ENCODE assay signal across 8 cellular contexts in genomic region chr1:183622884-183623785, GRCh38. TPM values are rescaled to one million over a fixed set of nuclear protein-coding genes. Genes with fewer than 3 reads are reported as not detected.
DNase-seq lines count a peak whose midpoint lies in the region; ATAC-seq and TF ChIP-seq lines count a peak whose summit lies in the region.

No MANE protein-coding gene starts in this region.

- H3K4me1 Mint-ChIP-seq in Caco-2 (ENCODE audit: low read depth, unreplicated experiment): peaks cover 9% of the 10 kb centered on the region

- H3K36me3 Mint-ChIP-seq in Caco-2 (ENCODE audit: insufficient read depth, unreplicated experiment): peaks cover 27% of the 10 kb centered on the region

- H3K4me3 Mint-ChIP-seq in Caco-2 (ENCODE audit: unreplicated experiment): no peak overlapping the region

- H3K4me1 ChIP-seq in Caco-2: peaks cover 19% of the 10 kb centered on the region

- no peaks in the 10 kb centered on the region for H3K9me3 ChIP-seq in Caco-2

- POLR2A ChIA-PET in Caco-2 (lab: Charles Lee): no interaction called here

- ATAC-seq in GM19372 (IDR thresholded peaks at IDR 0.05; ENCODE audit: low read depth, unreplicated experiment): peak; percentile 79
- ATAC-seq in HG03558 (IDR thresholded peaks at IDR 0.05; ENCODE audit: extremely low read depth, unreplicated experiment): peak; percentile 84
- peak; percentile 75 for ATAC-seq in omental fat pad (ENCODE audit: low FRiP score)

- CTCF ChIA-PET in Caco-2 (lab: Charles Lee): interaction anchor here (1.0 kb wide), 2 partner anchors 11 to 14 kb away, joined by 3 to 5 read pairs; no protein-coding TSS in a partner anchor

- no TSS peak for BruUV-seq in Caco-2 (replicated peaks; lab: Mats Ljungman, UMichigan)

- no peak overlapping the region for H3K27ac Mint-ChIP-seq in Caco-2 (ENCODE audit: unreplicated experiment)

- H3K4me3 ChIP-seq in Caco-2 (ENCODE audit: low read depth, low read length) (no peak overlapping the region), fibroblast of the aortic adventitia (ENCODE audit: low read depth, low read length) (no peak overlapping the region)

- H3K36me3 ChIP-seq in Caco-2 (ENCODE audit: control insufficient read depth, insufficient read depth, low read length): no peaks in the 10 kb centered on the region; the same call in 1 of the 2 replicates

- DNase-seq in Caco-2 (peak; percentile 65 to 70), NCI-H82 treated with DMSO at 0.1 percent for 48 hours (lab: John Stamatoyannopoulos, UW; ENCODE audit: unreplicated experiment) (peak; percentile 53), fibroblast of the aortic adventitia (ENCODE audit: low read depth) (peak; percentile 83), omental fat pad (ENCODE audit: low spot score) (no peak), T1000 (lab: John Stamatoyannopoulos, UW) (no peak)
- peak; percentile 51 to 53 for DNase-seq in activated T-cell treated with anti-CD3 and anti-CD28 coated beads, Interleukin-2, amount 50 U/mL, for 48 hours

- no peaks in the 10 kb centered on the region for H3K9me3 Mint-ChIP-seq in Caco-2 (ENCODE audit: unreplicated experiment)

- TF ChIP-seq CTCF in Caco-2 (IDR thresholded peaks at IDR 0.05; ENCODE audit: insufficient read depth in 1 of 2, low read depth in 1 of 2, low read length in 1 of 2, severe bottlenecking in 1 of 2, unreplicated experiment in 1 of 2): peak; percentile 71 to 78
- peak; percentile 82 for TF ChIP-seq CTCF in fibroblast of the aortic adventitia (IDR thresholded peaks at IDR 0.05; ENCODE audit: insufficient read depth, low read length)
- TF ChIP-seq CTCF in omental fat pad (IDR thresholded peaks at IDR 0.05): no peak

- H3K27me3 ChIP-seq in Caco-2 (replicated peaks; ENCODE audit: control insufficient read depth, insufficient read depth, low read length): no peaks in the 10 kb centered on the region

- intact Hi-C loops in Caco-2 (cut with micrococcal nuclease; ENCODE audit: unreplicated experiment): loop anchor here (1.0 to 2.0 kb wide), 4 partner anchors 14 to 342 kb away; no protein-coding TSS in a partner anchor

- H3K27me3 Mint-ChIP-seq in Caco-2 (ENCODE audit: insufficient read depth, unreplicated experiment): no peaks in the 10 kb centered on the region

RNA-seq across cellular contexts. Expression of gene ARPC5, which starts 12.4 kb away (rescaled TPM):
- total RNA-seq in Caco-2 (2022) (123 and 135 TPM in 2 replicates), fibroblast of the aortic adventitia (ENCODE audit: low replicate concordance) (112 and 312 TPM in 2 replicates), omental fat pad (10 to 100 TPM; 68.7 to 99.2 (median 90.2) TPM)

RNA-seq across cellular contexts. Expression of gene APOBEC4, which starts 30.0 kb away (rescaled TPM):
- total RNA-seq in Caco-2 (2022) (not detected in 2 replicates), fibroblast of the aortic adventitia (ENCODE audit: low replicate concordance) (not detected in 2 replicates), omental fat pad (not detected)

RNA-seq across cellular contexts. Expression of gene NCF2, which starts 32.9 kb away (rescaled TPM):
- total RNA-seq in Caco-2 (2022): 0.58 TPM in 1 of 2 replicates, not detected in the other
- total RNA-seq in fibroblast of the aortic adventitia (ENCODE audit: low replicate concordance): 0.63 and 0.74 TPM in 2 replicates
- total RNA-seq in omental fat pad: 10 to 100 TPM; 20.4 to 85.0 (median 44.4) TPM

Comparison
In these comparisons a context has a peak if more than half of its experiments do, and no peak if none do; other contexts are left out.
1. DNase-seq: peak in Caco-2 (2 of 2), NCI-H82 treated with DMSO at 0.1 percent for 48 hours (single experiment), activated T-cell treated with anti-CD3 and anti-CD28 coated beads, Interleukin-2, amount 50 U/mL, for 48 hours (2 of 2) and fibroblast of the aortic adventitia (single experiment); none in omental fat pad (single experiment) and T1000 (single experiment).
2. CTCF ChIP-seq: peak in Caco-2 (2 of 2) and fibroblast of the aortic adventitia (single experiment); none in omental fat pad (0 of 3).
3. RNA of gene NCF2, which starts 32.9 kb away (total RNA-seq): 20.4 to 85.0 TPM in omental fat pad; 0.63 to 0.74 TPM in fibroblast of the aortic adventitia and 0.58 TPM in Caco-2; every median in the first group is over 10 times any median in the second.
4. Peak in every context shown above with its lines, with median percentiles within 50 percentile points of each other: ATAC-seq.